18 cellular contexts compared by ENCODE assay signal in genomic region chr6:48977573-48977972, GRCh38.
DNase-seq lines count a peak whose midpoint lies in the region; ATAC-seq and TF ChIP-seq lines count a peak whose summit lies in the region.
"Had no signal": no experiment of that assay in that cellular context is flagged by ENCODE, and none has a peak within 500 bp of the region (broad histone marks: within the 10 kb centered on the region; RNA-seq: fewer than 3 reads in every experiment).

No MANE protein-coding gene starts in this region.

- H3K4me1 ChIP-seq in IMR-90 (ENCODE audit: control insufficient read depth, insufficient read depth, low read length) = peaks cover 1% of the 10 kb centered on the region; the same call in 1 of the 2 replicates
- H3K4me1 ChIP-seq in mesendoderm (ENCODE audit: control insufficient read depth, low read depth, low read length) = no peaks in the 10 kb centered on the region
- H3K4me1 ChIP-seq: BLaER1, Caco-2, HAP-1 had no signal

- no peak overlapping the region for H2AK9ac ChIP-seq in IMR-90 (replicated peaks; ENCODE audit: low read depth, low read length, poor library complexity)

- no peak overlapping the region for H3K4me3 ChIP-seq in IMR-90 (ENCODE audit: insufficient read depth, low read depth, low read length)
- no peak overlapping the region for H3K4me3 ChIP-seq in fibroblast of mammary gland (ENCODE audit: control insufficient read depth, low read depth, low read length)
- no peak overlapping the region for H3K4me3 ChIP-seq in mesendoderm (ENCODE audit: low read length)
- H3K4me3 ChIP-seq: BLaER1, HAP-1 had no signal

- no peak overlapping the region for H4K91ac ChIP-seq in IMR-90 (ENCODE audit: insufficient read depth, low read depth, low read length)

- H3K18ac ChIP-seq in IMR-90 (ENCODE audit: low read depth, low read length) (no peak overlapping the region), mesendoderm (ENCODE audit: low read length) (no peak overlapping the region)

- H4K20me1 ChIP-seq in IMR-90 (ENCODE audit: insufficient read depth, low read length) = no peaks in the 10 kb centered on the region
- H4K20me1 ChIP-seq: BLaER1 had no signal

- in situ Hi-C loops in IMR-90 (cut with MboI; ENCODE audit: low sequenced_read_pairs) = no loop called here

- CTCF ChIA-PET in IMR-90 (lab: Yijun Ruan, JAX) = no interaction called here

- peak overlapping the region; percentile 22; the same call in 1 of the 2 replicates for H3K4me2 ChIP-seq in IMR-90 (ENCODE audit: low read depth, low read length)
- H3K4me2 ChIP-seq in mesendoderm (ENCODE audit: low read length) = no peak overlapping the region
- H3K4me2 ChIP-seq: BLaER1 had no signal

- H3K56ac ChIP-seq in IMR-90 (ENCODE audit: extremely low read depth, insufficient read depth, low read length) (no peak overlapping the region), mesendoderm (ENCODE audit: low read length) (no peak overlapping the region)

- H2BK5ac ChIP-seq in IMR-90 (ENCODE audit: low read depth, low read length, poor library complexity, severe bottlenecking) = peak overlapping the region; percentile 70
- no peak overlapping the region for H2BK5ac ChIP-seq in mesendoderm (ENCODE audit: low read length)

- DNase-seq in ELR (ENCODE audit: low read depth) (peak; percentile 37), IMR-90 (peak; percentile 40), fibroblast of mammary gland (ENCODE audit: low read depth) (peak; percentile 2), occipital lobe (lab: John Stamatoyannopoulos, UW) (no peak), NCI-H1436 (lab: John Stamatoyannopoulos, UW) (no peak), mesendoderm (no peak)
- DNase-seq: Caco-2; CD4-positive, CD25-positive, alpha-beta regulatory T cell; CD8-positive, alpha-beta T cell; DMS 273 treated with DMSO at 0.1 percent for 48 hours; DMS79; EL; GF-D8; GOT3 had no signal

- H3K36me3 ChIP-seq in IMR-90 (ENCODE audit: control insufficient read depth, insufficient read depth, low read length) (no peaks in the 10 kb centered on the region), mesendoderm (ENCODE audit: control insufficient read depth, insufficient read depth, low read length) (no peaks in the 10 kb centered on the region)
- H3K36me3 ChIP-seq: BLaER1, HAP-1 had no signal

- H2AFZ ChIP-seq in IMR-90 (replicated peaks; ENCODE audit: low read length, poor library complexity) = no peak overlapping the region

- no peak overlapping the region for H2BK20ac ChIP-seq in IMR-90 (ENCODE audit: low read depth, low read length)

- no peak overlapping the region for H3K4ac ChIP-seq in IMR-90 (ENCODE audit: low read depth, low read length)
- no peak overlapping the region for H3K4ac ChIP-seq in mesendoderm (ENCODE audit: low read depth, low read length)

- H3K79me2 ChIP-seq in mesendoderm (ENCODE audit: control insufficient read depth, insufficient read depth, low read length) = no peaks in the 10 kb centered on the region

- H2BK15ac ChIP-seq in IMR-90 (ENCODE audit: low read depth, low read length) (no peak overlapping the region), mesendoderm (replicated peaks; ENCODE audit: low read depth) (no peak overlapping the region)

- TF ChIP-seq RAD21 in IMR-90 (IDR thresholded peaks at IDR 0.05; ENCODE audit: low read length) = no peak

- H2BK120ac ChIP-seq in IMR-90 (ENCODE audit: low read depth, low read length) (no peak overlapping the region), mesendoderm (ENCODE audit: low read depth, low read length) (no peak overlapping the region)

- WGBS in IMR-90 (ENCODE audit: extremely low coverage in 2 of 2, insufficient read length in 1 of 2), 2 experiments = no CpG with 5 or more reads among the region's 1 CpG
- WGBS in mesendoderm (ENCODE audit: extremely low coverage, insufficient coverage, low lambda C conversion rate) = no CpG with 5 or more reads among the region's 1 CpG

- no peak for TF ChIP-seq CTCF in IMR-90 (conservative IDR thresholded peaks at IDR 0.05; ENCODE audit: low read depth, low read length)
- no peak for TF ChIP-seq CTCF in fibroblast of mammary gland (conservative IDR thresholded peaks at IDR 0.05; ENCODE audit: control insufficient read depth, insufficient read depth, low read depth, low read length)

- dilution Hi-C loops in IMR-90 (cut with HindIII; ENCODE audit: low sequenced_read_pairs, unreplicated experiment) = no loop called here

- POLR2A ChIA-PET in IMR-90 (lab: Charles Lee; ENCODE audit: unreplicated experiment) = no interaction called here

- H3K27ac ChIP-seq in IMR-90 (ENCODE audit: insufficient read depth, low read length) (no peak overlapping the region), mesendoderm (ENCODE audit: low read depth, low read length) (no peak overlapping the region)
- H3K27ac ChIP-seq: 22Rv1, BLaER1, C4-2B had no signal

- H3K23ac ChIP-seq in IMR-90 (ENCODE audit: low read depth, low read length) = no peak overlapping the region
- no peak overlapping the region for H3K23ac ChIP-seq in mesendoderm (ENCODE audit: low read length)

- no peak overlapping the region for H4K5ac ChIP-seq in IMR-90 (ENCODE audit: low read depth, low read length)
- H4K5ac ChIP-seq in mesendoderm (ENCODE audit: low read length) = no peak overlapping the region

- H2AK5ac ChIP-seq in IMR-90 (ENCODE audit: low read depth, low read length) (no peak overlapping the region), mesendoderm (ENCODE audit: low read length) (no peak overlapping the region)

- H4K8ac ChIP-seq in IMR-90 (ENCODE audit: low read depth in 2 of 2, low read length in 2 of 2) = no peak overlapping the region
- no peak overlapping the region for H4K8ac ChIP-seq in mesendoderm (ENCODE audit: low read depth, low read length)

- H3K27me3 ChIP-seq in IMR-90 (ENCODE audit: control insufficient read depth, insufficient read depth, low read length) = no peaks in the 10 kb centered on the region
- no peaks in the 10 kb centered on the region for H3K27me3 ChIP-seq in mesendoderm (ENCODE audit: insufficient read depth, low read length, poor library complexity)
- H3K27me3 ChIP-seq: BLaER1 had no signal

- H3K9me1 ChIP-seq in IMR-90 (ENCODE audit: insufficient read depth, low read length) = no peaks in the 10 kb centered on the region

- no peak overlapping the region for H3K14ac ChIP-seq in IMR-90 (replicated peaks; ENCODE audit: low read depth, low read length)

- no peak overlapping the region for H3K9ac ChIP-seq in IMR-90 (ENCODE audit: low read depth, low read length)
- H3K9ac ChIP-seq in mesendoderm (ENCODE audit: low read length) = no peak overlapping the region
- H3K9ac ChIP-seq: BLaER1 had no signal

- ATAC-seq in IMR-90 (ENCODE audit: low read depth) = peak; percentile 68
- ATAC-seq: CD8-positive, alpha-beta T cell had no signal

- no TSS peak for BruUV-seq in IMR-90 (replicated peaks; lab: Mats Ljungman, UMichigan)

- intact Hi-C loops in IMR-90 (cut with micrococcal nuclease) = loop anchor here (5.0 kb wide), 1 partner anchor 150 kb away; no protein-coding TSS in a partner anchor

- H3K79me1 ChIP-seq in IMR-90 (ENCODE audit: low read depth in 1 of 2, low read length in 2 of 2) (no peaks in the 10 kb centered on the region), mesendoderm (ENCODE audit: low read length) (no peaks in the 10 kb centered on the region)

- no peak for TF ChIP-seq POLR2A in IMR-90 (IDR thresholded peaks at IDR 0.05; ENCODE audit: low read depth, low read length)

- H3K9me3 ChIP-seq in IMR-90 (ENCODE audit: control insufficient read depth, insufficient read depth, low read length) = no peaks in the 10 kb centered on the region
- H3K9me3 ChIP-seq: BLaER1, Caco-2, HAP-1 had no signal

TF ChIP-seq in IMR-90, 13 proteins besides CTCF, POLR2A, EP300 and RAD21:
- no peak for TF ChIP-seq BHLHE40 (IDR thresholded peaks at IDR 0.05; ENCODE audit: low read depth, low read length)

Comparison
In these comparisons a context has a peak if more than half of its experiments do, and no peak if none do; other contexts are left out.
1. DNase-seq: peak in ELR (single experiment), IMR-90 (single experiment) and fibroblast of mammary gland (single experiment); none in occipital lobe (single experiment), NCI-H1436 (single experiment) and mesendoderm (single experiment).